Comparison of ENCODE assay signal across 27 cellular contexts in the genomic region with DNA sequence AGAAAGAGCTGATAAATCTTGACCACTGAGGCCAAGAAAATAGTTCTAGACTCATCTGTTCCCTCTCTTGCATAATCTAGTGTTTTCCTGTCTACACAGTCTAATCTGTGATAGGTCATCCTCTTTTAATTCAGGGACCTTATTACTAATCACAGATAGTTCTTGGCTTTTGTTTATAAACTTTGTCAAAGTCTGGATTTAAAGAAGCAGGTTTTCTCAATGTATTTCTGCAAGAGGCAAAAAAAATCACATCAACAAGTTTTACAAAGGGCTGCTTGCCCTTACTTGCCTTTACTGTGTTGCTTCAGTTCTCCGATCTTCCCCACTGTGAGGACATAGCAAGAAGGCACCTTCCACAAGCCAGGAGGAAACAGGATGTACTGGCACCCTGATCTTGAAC. TPM values are rescaled to one million over a fixed set of nuclear protein-coding genes. Genes with fewer than 3 reads are reported as not detected.
"Had no signal": no experiment of that assay in that cellular context is flagged by ENCODE, and none has a peak within 500 bp of the region (broad histone marks: within the 10 kb centered on the region; RNA-seq: fewer than 3 reads in every experiment).

No MANE protein-coding gene starts in this region.

- H3K36me3 ChIP-seq: ascending aorta had no signal

- H3K4me1 ChIP-seq: ascending aorta, body of pancreas had no signal

- DNase-seq: activated B cell treated with CpG ODN at 0.5 μM for 24 hours; activated CD4-positive, alpha-beta T cell treated with anti-CD3 and anti-CD28 coated beads for 1 hour; activated CD4-positive, alpha-beta T cell treated with anti-CD3 and anti-CD28 coated beads, Interleukin-2, amount 10 ng/mL, durations not matched to agents 24 days and 14 days; activated CD4-positive, alpha-beta T cell treated with anti-CD3 and anti-CD28 coated beads, Interleukin-2, amount 50 U/mL, for 48 hours; activated CD8-positive, alpha-beta memory T cell treated with anti-CD3 and anti-CD28 coated beads, Interleukin-2, amount 10 ng/mL, durations not matched to agents 7 days and 5 days; activated effector memory CD4-positive, alpha-beta T cell treated with Interleukin-2 at 50 U/mL for 16 hours; activated naive CD4-positive, alpha-beta T cell; activated T-cell treated with anti-CD3 and anti-CD28 coated beads, Interleukin-2, amount 50 U/mL, for 24 hours; amniotic stem cell; body of pancreas; Kasumi-1; NCI-H1048; NCI-H1694; NCI-H2029; NCI-H2107; NCI-H2171 treated with DMSO at 0.1 percent for 48 hours; NCI-H345; NCI-H510A; NCI-H526 treated with DMSO at 0.1 percent for 48 hours; NK-92 treated with Interleukin-12 subunit alpha and Interleukin-12 subunit beta, amount 100 ng/mL, for 24 hours; OCI-M1; RPMI8226; SHP77 treated with DMSO at 0.1 percent for 48 hours had no signal

- H3K27ac ChIP-seq: ascending aorta, body of pancreas had no signal

- ATAC-seq: activated CD8-positive, alpha-beta memory T cell treated with anti-CD3 and anti-CD28 coated beads, Interleukin-2, amount 10 ng/mL, durations not matched to agents 7 days and 5 days; body of pancreas; K562; Panc1 had no signal

- H3K4me3 ChIP-seq: ascending aorta, body of pancreas, K562 had no signal

- H3K27me3 ChIP-seq: ascending aorta, body of pancreas had no signal

RNA-seq across cellular contexts. Expression of a gene that starts 43.9 kb away (rescaled TPM):
- total RNA-seq: SK-MEL-5 had no signal
- polyA plus RNA-seq: K562 had no signal
